ENCODE assay signal across 12 cellular contexts in genomic region chr6:2432258-2432657, GRCh38.
DNase-seq lines count a peak whose midpoint lies in the region; ATAC-seq and TF ChIP-seq lines count a peak whose summit lies in the region.
"Had no signal": no experiment of that assay in that cellular context is flagged by ENCODE, and none has a peak within 500 bp of the region (broad histone marks: within the 10 kb centered on the region; RNA-seq: fewer than 3 reads in every experiment).

No MANE protein-coding gene starts in this region.

- peak; percentile 89 for DNase-seq in AG20443 (ENCODE audit: low spot score)
- DNase-seq in LHCN-M2 (ENCODE audit: low read depth): peak; percentile 86
- peak; percentile 94 for DNase-seq in choroid plexus epithelial cell (ENCODE audit: low read depth)
- peak; percentile 82 for DNase-seq in myocyte (ENCODE audit: low read depth)
- DNase-seq in activated T-cell treated with anti-CD3 and anti-CD28 coated beads, Interleukin-2, amount 50 U/mL, for 72 hours: no peak
- DNase-seq in right atrium auricular region (ENCODE audit: low spot score): no peak
- no peak for DNase-seq in NK-92 treated with Interleukin-12 subunit alpha and Interleukin-12 subunit beta, amount 100 ng/mL, for 24 hours (lab: John Stamatoyannopoulos, UW)
- no peak for DNase-seq in activated CD4-positive, alpha-beta memory T cell treated with anti-CD3 and anti-CD28 coated beads, Interleukin-2, amount 10 ng/mL, durations not matched to agents 7 days and 5 days
- DNase-seq: NCI-H146 had no signal

- TF ChIP-seq CTCF in choroid plexus epithelial cell (conservative IDR thresholded peaks at IDR 0.05; ENCODE audit: low read depth, low read length) (no peak), right atrium auricular region (IDR thresholded peaks at IDR 0.05) (no peak)

- no peak overlapping the region for H3K4me3 ChIP-seq in choroid plexus epithelial cell (ENCODE audit: low read depth, low read length)
- no peak overlapping the region for H3K4me3 ChIP-seq in right atrium auricular region
- H3K4me3 ChIP-seq: GM12878, suprapubic skin had no signal

- H3K9me3 ChIP-seq in right atrium auricular region: no peaks in the 10 kb centered on the region
- H3K9me3 ChIP-seq: suprapubic skin had no signal

- no peaks in the 10 kb centered on the region for H3K36me3 Mint-ChIP-seq in activated T-cell treated with anti-CD3 and anti-CD28 coated beads, Interleukin-2, amount 50 U/mL, for 72 hours (ENCODE audit: insufficient read depth in 2 of 2)
- H3K36me3 Mint-ChIP-seq in activated CD4-positive, alpha-beta memory T cell treated with anti-CD3 and anti-CD28 coated beads, Interleukin-2, amount 10 ng/mL, durations not matched to agents 7 days and 5 days (ENCODE audit: low read depth): no peaks in the 10 kb centered on the region

- no peak overlapping the region for H3K27ac ChIP-seq in right atrium auricular region
- H3K27ac ChIP-seq: suprapubic skin had no signal

- no peaks in the 10 kb centered on the region for H3K9me3 Mint-ChIP-seq in activated T-cell treated with anti-CD3 and anti-CD28 coated beads, Interleukin-2, amount 50 U/mL, for 72 hours
- no peaks in the 10 kb centered on the region for H3K9me3 Mint-ChIP-seq in activated CD4-positive, alpha-beta memory T cell treated with anti-CD3 and anti-CD28 coated beads, Interleukin-2, amount 10 ng/mL, durations not matched to agents 7 days and 5 days
- H3K9me3 Mint-ChIP-seq: T-helper 2 cell treated with Interferon-gamma antibody and Interleukin-4, amounts not matched to agents 5 μg/mL and 100 μg/mL, for 36 hours had no signal

- H3K27ac Mint-ChIP-seq in activated T-cell treated with anti-CD3 and anti-CD28 coated beads, Interleukin-2, amount 50 U/mL, for 72 hours: no peak overlapping the region
- H3K27ac Mint-ChIP-seq in activated CD4-positive, alpha-beta memory T cell treated with anti-CD3 and anti-CD28 coated beads, Interleukin-2, amount 10 ng/mL, durations not matched to agents 7 days and 5 days: no peak overlapping the region
- H3K27ac Mint-ChIP-seq: T-helper 2 cell treated with Interferon-gamma antibody and Interleukin-4, amounts not matched to agents 5 μg/mL and 100 μg/mL, for 36 hours had no signal

- H3K27me3 ChIP-seq in right atrium auricular region: no peaks in the 10 kb centered on the region
- H3K27me3 ChIP-seq: suprapubic skin had no signal

- no peaks in the 10 kb centered on the region for H3K36me3 ChIP-seq in right atrium auricular region
- H3K36me3 ChIP-seq: suprapubic skin had no signal

- no peaks in the 10 kb centered on the region for H3K27me3 Mint-ChIP-seq in activated T-cell treated with anti-CD3 and anti-CD28 coated beads, Interleukin-2, amount 50 U/mL, for 72 hours (ENCODE audit: low read depth)
- peaks cover under 1% of the 10 kb centered on the region for H3K27me3 Mint-ChIP-seq in activated CD4-positive, alpha-beta memory T cell treated with anti-CD3 and anti-CD28 coated beads, Interleukin-2, amount 10 ng/mL, durations not matched to agents 7 days and 5 days

- no peak for ATAC-seq in activated T-cell treated with anti-CD3 and anti-CD28 coated beads, Interleukin-2, amount 50 U/mL, for 72 hours (replicated peaks in 1 of 2)
- ATAC-seq: GM12878 had no signal

- H3K4me1 Mint-ChIP-seq in activated T-cell treated with anti-CD3 and anti-CD28 coated beads, Interleukin-2, amount 50 U/mL, for 72 hours (ENCODE audit: low read depth): no peaks in the 10 kb centered on the region
- no peaks in the 10 kb centered on the region for H3K4me1 Mint-ChIP-seq in activated CD4-positive, alpha-beta memory T cell treated with anti-CD3 and anti-CD28 coated beads, Interleukin-2, amount 10 ng/mL, durations not matched to agents 7 days and 5 days

- POLR2A ChIA-PET in activated CD4-positive, alpha-beta memory T cell treated with anti-CD3 and anti-CD28 coated beads, Interleukin-2, amount 10 ng/mL, durations not matched to agents 7 days and 5 days (lab: Charles Lee): no interaction called here

- H3K4me3 Mint-ChIP-seq in activated T-cell treated with anti-CD3 and anti-CD28 coated beads, Interleukin-2, amount 50 U/mL, for 72 hours: no peak overlapping the region
- H3K4me3 Mint-ChIP-seq in activated CD4-positive, alpha-beta memory T cell treated with anti-CD3 and anti-CD28 coated beads, Interleukin-2, amount 10 ng/mL, durations not matched to agents 7 days and 5 days: no peak overlapping the region
- H3K4me3 Mint-ChIP-seq: T-helper 2 cell treated with Interferon-gamma antibody and Interleukin-4, amounts not matched to agents 5 μg/mL and 100 μg/mL, for 36 hours had no signal

- no peaks in the 10 kb centered on the region for H3K4me1 ChIP-seq in right atrium auricular region
- H3K4me1 ChIP-seq: suprapubic skin had no signal

- CTCF ChIA-PET in activated CD4-positive, alpha-beta memory T cell treated with anti-CD3 and anti-CD28 coated beads, Interleukin-2, amount 10 ng/mL, durations not matched to agents 7 days and 5 days (lab: Charles Lee): no interaction called here

Comparison
In these comparisons a context has a peak if more than half of its experiments do, and no peak if none do; other contexts are left out.
1. DNase-seq: peak in AG20443 (single experiment), LHCN-M2 (single experiment), choroid plexus epithelial cell (single experiment) and myocyte (single experiment); none in activated T-cell treated with anti-CD3 and anti-CD28 coated beads, Interleukin-2, amount 50 U/mL, for 72 hours (0 of 2), right atrium auricular region (single experiment), NK-92 treated with Interleukin-12 subunit alpha and Interleukin-12 subunit beta, amount 100 ng/mL, for 24 hours (single experiment) and activated CD4-positive, alpha-beta memory T cell treated with anti-CD3 and anti-CD28 coated beads, Interleukin-2, amount 10 ng/mL, durations not matched to agents 7 days and 5 days (single experiment).